In the genomic region with DNA sequence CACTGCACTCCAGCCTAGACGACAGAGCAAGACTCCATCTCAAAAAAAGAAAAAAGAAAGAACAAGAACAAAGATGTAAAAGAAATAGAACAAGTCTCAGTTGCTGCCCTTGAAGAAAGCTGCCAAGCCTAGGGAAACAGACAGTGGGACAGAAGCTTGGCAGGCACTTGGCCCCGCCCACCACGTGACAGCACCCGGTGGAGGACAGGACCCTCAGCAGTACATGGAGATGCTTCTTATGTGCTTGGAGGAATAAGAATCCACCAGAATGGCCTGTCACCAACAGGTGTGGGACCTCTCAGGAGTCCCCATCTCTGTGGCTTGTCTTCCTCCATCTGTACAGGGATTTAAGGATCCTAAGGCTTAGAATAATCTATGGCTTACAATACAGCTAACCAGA, we compare ENCODE assay signal across 3 cellular contexts.
TF ChIP-seq lines count a peak whose summit lies in the region.

No MANE protein-coding gene starts in this region.

TF ChIP-seq in A549, 52 proteins besides CTCF, POLR2A, EP300 and RAD21:
- no peak for TF ChIP-seq CHD2 (IDR thresholded peaks at IDR 0.05; ENCODE audit: low read length, partially characterized antibody)
- 0 out of 2 replicates have a peak, but pooled peaks have one; percentile 7 for TF ChIP-seq USF2 (IDR thresholded peaks at IDR 0.05)
- TF ChIP-seq POLR2AphosphoS2 (conservative IDR thresholded peaks at IDR 0.05; ENCODE audit: low read length), result no peak

TF ChIP-seq in Ishikawa, 13 proteins besides CTCF, POLR2A, EP300 and RAD21:
- TF ChIP-seq REST (IDR thresholded peaks at IDR 0.05; ENCODE audit: low read depth) (no peak), USF1 (IDR thresholded peaks at IDR 0.05) (peak; percentile 76)

TF ChIP-seq in GM12878, 131 proteins besides CTCF, POLR2A, EP300 and RAD21:
- TF ChIP-seq TBL1XR1 (IDR thresholded peaks at IDR 0.05; ENCODE audit: low read depth, low read length), result no peak
- TF ChIP-seq USF1 (IDR thresholded peaks at IDR 0.05; ENCODE audit: borderline replicate concordance, extremely low read length, insufficient read depth, low read depth, low read length), result peak; percentile 10
TF ChIP-seq in GM12878: peak in this region for 1.
